ENCODE assay signal across 10 cellular contexts in the genomic region with DNA sequence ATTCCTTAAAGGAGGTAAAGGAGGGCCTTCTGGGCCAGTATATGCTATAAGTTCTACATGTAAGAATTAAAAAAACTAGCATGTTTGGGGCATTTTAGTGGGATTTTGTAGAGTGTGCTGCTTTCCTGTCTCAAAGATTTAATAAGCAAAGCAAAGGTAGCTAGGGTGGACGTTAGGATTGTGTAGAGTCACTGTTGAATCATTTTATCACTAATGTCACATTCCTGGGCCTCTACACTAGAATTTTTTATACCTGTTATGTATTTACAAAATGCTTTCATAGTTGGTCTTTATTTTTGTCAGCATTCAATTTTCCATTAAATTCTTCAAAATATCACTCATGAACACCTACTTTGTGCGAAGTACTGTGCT.
"Had no signal": no experiment of that assay in that cellular context is flagged by ENCODE, and none has a peak within 500 bp of the region (broad histone marks: within the 10 kb centered on the region; RNA-seq: fewer than 3 reads in every experiment).

No MANE protein-coding gene starts in this region.

- DNase-seq: activated CD4-positive, alpha-beta T cell treated with anti-CD3 and anti-CD28 coated beads for 48 hours; activated CD8-positive, alpha-beta T cell treated with anti-CD3 and anti-CD28 coated beads, Interleukin-2, amount 10 ng/mL, durations not matched to agents 7 days and 5 days; activated naive CD4-positive, alpha-beta T cell treated with Interleukin-2 at 50 U/mL for 16 hours; activated naive CD8-positive, alpha-beta T cell treated with anti-CD3 and anti-CD28 coated beads, Interleukin-2, amount 50 U/mL, for 24 hours; left ventricle myocardium inferior; tibial artery had no signal

- H3K9me3 ChIP-seq: tibial artery had no signal

- ATAC-seq: activated CD8-positive, alpha-beta T cell treated with anti-CD3 and anti-CD28 coated beads, Interleukin-2, amount 10 ng/mL, durations not matched to agents 7 days and 5 days; activated naive CD8-positive, alpha-beta T cell treated with anti-CD3 and anti-CD28 coated beads, Interleukin-2, amount 50 U/mL, for 24 hours; esophagus mucosa; WTC11 had no signal

- H3K27ac ChIP-seq: cardiac muscle cell, left ventricle myocardium inferior, skin epidermis, tibial artery had no signal

- H3K36me3 ChIP-seq: cardiac muscle cell, left ventricle myocardium inferior, tibial artery had no signal

- H3K4me3 ChIP-seq: cardiac muscle cell, left ventricle myocardium inferior, skin epidermis, tibial artery had no signal

- H3K4me1 ChIP-seq: tibial artery had no signal

- H3K27me3 ChIP-seq: cardiac muscle cell, tibial artery had no signal
